ENCODE assay signal across 21 cellular contexts in the genomic region with DNA sequence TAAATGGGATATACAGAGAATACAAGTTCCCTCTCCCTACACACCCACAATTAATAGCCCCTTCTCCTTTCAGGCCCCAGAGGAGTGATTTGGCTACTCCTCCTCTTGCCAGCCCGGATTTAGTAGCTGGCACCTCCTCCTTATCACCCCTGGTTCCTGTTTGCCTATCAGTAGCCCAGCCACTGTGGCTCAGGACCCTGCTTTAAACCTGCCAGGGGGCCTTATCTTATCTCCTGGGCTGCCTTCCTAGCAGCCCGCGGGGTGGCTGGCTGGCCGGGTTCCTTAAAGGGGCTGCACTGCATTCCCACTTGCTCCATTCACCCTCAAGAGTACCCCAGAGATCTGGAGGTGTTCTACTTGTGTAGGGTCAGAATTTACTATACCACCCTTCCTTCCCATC.
DNase-seq lines count a peak whose midpoint lies in the region; TF ChIP-seq lines count a peak whose summit lies in the region.
"Had no signal": no experiment of that assay in that cellular context is flagged by ENCODE, and none has a peak within 500 bp of the region (broad histone marks: within the 10 kb centered on the region; RNA-seq: fewer than 3 reads in every experiment).

No MANE protein-coding gene starts in this region.

- 78% methylated on average over 4 of the region's 4 CpGs for whole genome bisulfite sequencing in esophagus muscularis mucosa

- H3K4me3 ChIP-seq in Caco-2 (ENCODE audit: low read depth, low read length): no peak overlapping the region
- no peak overlapping the region for H3K4me3 ChIP-seq in PC-9
- no peak overlapping the region for H3K4me3 ChIP-seq in esophagus muscularis mucosa
- no peak overlapping the region for H3K4me3 ChIP-seq in foreskin fibroblast (ENCODE audit: low read depth in 1 of 2, low read length in 2 of 2)
- H3K4me3 ChIP-seq: pancreas, upper lobe of left lung had no signal

- no peak overlapping the region for H2AFZ ChIP-seq in PC-9

- TF ChIP-seq POLR2A in esophagus muscularis mucosa (IDR thresholded peaks at IDR 0.05; ENCODE audit: low read depth): no peak

- DNase-seq in Caco-2: no peak
- DNase-seq in PC-9: no peak
- no peak for DNase-seq in esophagus muscularis mucosa (ENCODE audit: extremely low spot score)
- no peak for DNase-seq in activated CD4-positive, alpha-beta memory T cell treated with anti-CD3 and anti-CD28 coated beads for 36 hours
- no peak for DNase-seq in activated CD4-positive, alpha-beta T cell treated with anti-CD3 and anti-CD28 coated beads, Interleukin-2, amount 10 ng/mL, durations not matched to agents 7 days and 5 days
- DNase-seq in foreskin fibroblast: no peak
- no peak for DNase-seq in HuH-7.5 (ENCODE audit: low spot score)
- DNase-seq: activated CD4-positive, alpha-beta T cell treated with anti-CD3 and anti-CD28 coated beads, Interleukin-2, amount 50 U/mL, for 4 hours; activated gamma-delta T cell; caudate nucleus; CD8-positive, alpha-beta T cell; HCEC 1CT; mammary epithelial cell; naive thymus-derived CD4-positive, alpha-beta T cell; NCI-H1105 treated with DMSO at 0.1 percent for 48 hours; NCI-H2107; NCI-H510A; pancreas had no signal

- H3K4me1 ChIP-seq in Caco-2 (peaks cover 48% of the 10 kb centered on the region), PC-9 (replicated peaks; ENCODE audit: insufficient read depth) (peaks cover 72% of the 10 kb centered on the region), esophagus muscularis mucosa (peaks cover 37 to 54% (median 45%) of the 10 kb centered on the region in 4 donors)

- peaks cover 42% of the 10 kb centered on the region for H3F3A ChIP-seq in PC-9 (ENCODE audit: insufficient read depth, low read depth)

- H3K9me2 ChIP-seq in PC-9 (ENCODE audit: insufficient read depth): no peaks in the 10 kb centered on the region

- CTCF ChIA-PET in Caco-2 (lab: Charles Lee) (no interaction called here), PC-9 (lab: Charles Lee) (no interaction called here)
- CTCF ChIA-PET in activated CD4-positive, alpha-beta memory T cell treated with anti-CD3 and anti-CD28 coated beads for 36 hours (lab: Charles Lee): interaction anchor here (1.1 kb wide), 1 partner anchor 74 kb away, joined by 4 read pairs; no protein-coding TSS in a partner anchor
- CTCF ChIA-PET in activated CD4-positive, alpha-beta T cell treated with anti-CD3 and anti-CD28 coated beads, Interleukin-2, amount 10 ng/mL, durations not matched to agents 7 days and 5 days (lab: Charles Lee): no interaction called here

- no TSS peak for BruUV-seq in Caco-2 (replicated peaks; lab: Mats Ljungman, UMichigan)
- BruUV-seq in PC-9 (replicated peaks; lab: Mats Ljungman, UMichigan): no TSS peak

- peak overlapping the region; percentile 82 for H3K4me2 ChIP-seq in PC-9

- H3K4me1 Mint-ChIP-seq in Caco-2 (ENCODE audit: low read depth, unreplicated experiment): peaks cover 51% of the 10 kb centered on the region
- H3K4me1 Mint-ChIP-seq in nephron: peaks cover 82% of the 10 kb centered on the region
- H3K4me1 Mint-ChIP-seq in activated CD4-positive, alpha-beta memory T cell treated with anti-CD3 and anti-CD28 coated beads for 36 hours (ENCODE audit: low read depth): peaks cover 22% of the 10 kb centered on the region
- H3K4me1 Mint-ChIP-seq in activated CD4-positive, alpha-beta T cell treated with anti-CD3 and anti-CD28 coated beads, Interleukin-2, amount 10 ng/mL, durations not matched to agents 7 days and 5 days: peaks cover 22% of the 10 kb centered on the region

- H3K36me3 Mint-ChIP-seq in Caco-2 (ENCODE audit: insufficient read depth, unreplicated experiment) (peaks cover 5% of the 10 kb centered on the region), nephron (ENCODE audit: low read depth) (no peaks in the 10 kb centered on the region)
- no peaks in the 10 kb centered on the region for H3K36me3 Mint-ChIP-seq in activated CD4-positive, alpha-beta memory T cell treated with anti-CD3 and anti-CD28 coated beads for 36 hours
- H3K36me3 Mint-ChIP-seq in activated CD4-positive, alpha-beta T cell treated with anti-CD3 and anti-CD28 coated beads, Interleukin-2, amount 10 ng/mL, durations not matched to agents 7 days and 5 days (ENCODE audit: low read depth): no peaks in the 10 kb centered on the region
- H3K36me3 Mint-ChIP-seq: CD8-positive, alpha-beta T cell; naive thymus-derived CD4-positive, alpha-beta T cell had no signal

- H3K27me3 ChIP-seq in Caco-2 (replicated peaks; ENCODE audit: control insufficient read depth, insufficient read depth, low read length): no peaks in the 10 kb centered on the region
- no peaks in the 10 kb centered on the region for H3K27me3 ChIP-seq in PC-9 (ENCODE audit: insufficient read depth, low read depth)
- peaks cover 0 to 42% (median 0%) of the 10 kb centered on the region in 4 donors for H3K27me3 ChIP-seq in esophagus muscularis mucosa
- H3K27me3 ChIP-seq: pancreas, upper lobe of left lung had no signal

- H3K79me2 ChIP-seq in PC-9 (ENCODE audit: low read depth): peaks cover 88% of the 10 kb centered on the region

- peak overlapping the region; percentile 80 for H3K27ac ChIP-seq in PC-9
- peak overlapping the region; percentile 36 to 66 (median 54) for H3K27ac ChIP-seq in esophagus muscularis mucosa (replicated peaks in 1 of 4)

- TF ChIP-seq CTCF in Caco-2 (IDR thresholded peaks at IDR 0.05; ENCODE audit: insufficient read depth in 1 of 2, low read depth in 1 of 2, low read length in 1 of 2, severe bottlenecking in 1 of 2, unreplicated experiment in 1 of 2) (no peak), PC-9 (conservative IDR thresholded peaks at IDR 0.05) (no peak), esophagus muscularis mucosa (IDR thresholded peaks at IDR 0.05) (no peak), nephron (IDR thresholded peaks at IDR 0.05; ENCODE audit: unreplicated experiment in 3 of 3) (no peak), foreskin fibroblast (IDR thresholded peaks at IDR 0.05; ENCODE audit: low read depth, low read length) (no peak)

- peaks cover 9% of the 10 kb centered on the region; the same call in 1 of the 2 replicates for H4K20me1 ChIP-seq in PC-9 (ENCODE audit: insufficient read depth)

- H3K4me3 Mint-ChIP-seq in Caco-2 (ENCODE audit: unreplicated experiment) (peak overlapping the region; percentile 46), nephron (peak overlapping the region in 2 of 3 experiments; percentile 23 to 41)
- no peak overlapping the region for H3K4me3 Mint-ChIP-seq in activated CD4-positive, alpha-beta memory T cell treated with anti-CD3 and anti-CD28 coated beads for 36 hours
- no peak overlapping the region for H3K4me3 Mint-ChIP-seq in activated CD4-positive, alpha-beta T cell treated with anti-CD3 and anti-CD28 coated beads, Interleukin-2, amount 10 ng/mL, durations not matched to agents 7 days and 5 days
- H3K4me3 Mint-ChIP-seq: CD8-positive, alpha-beta T cell; naive thymus-derived CD4-positive, alpha-beta T cell; stimulated activated naive CD8-positive, alpha-beta T cell treated with anti-CD3 and anti-CD28 coated beads, Interleukin-15, Interleukin-2, amounts not matched to agents 100 ng/mL and 50 ng/mL, for 24 hours had no signal

- no peaks in the 10 kb centered on the region for H3K9me3 ChIP-seq in Caco-2
- no peaks in the 10 kb centered on the region for H3K9me3 ChIP-seq in PC-9 (ENCODE audit: insufficient read depth, low read depth)
- H3K9me3 ChIP-seq in esophagus muscularis mucosa: no peaks in the 10 kb centered on the region
- H3K9me3 ChIP-seq: pancreas, upper lobe of left lung had no signal

- no peaks in the 10 kb centered on the region for H3K36me3 ChIP-seq in Caco-2 (ENCODE audit: control insufficient read depth, insufficient read depth, low read length)
- H3K36me3 ChIP-seq in PC-9 (ENCODE audit: low read depth): peaks cover 4% of the 10 kb centered on the region; the same call in 1 of the 2 replicates
- no peaks in the 10 kb centered on the region for H3K36me3 ChIP-seq in esophagus muscularis mucosa
- H3K36me3 ChIP-seq: pancreas, upper lobe of left lung had no signal

- H3K27me3 Mint-ChIP-seq in Caco-2 (ENCODE audit: insufficient read depth, unreplicated experiment) (no peaks in the 10 kb centered on the region), nephron (ENCODE audit: low read depth) (no peaks in the 10 kb centered on the region)
- peaks cover 8% of the 10 kb centered on the region for H3K27me3 Mint-ChIP-seq in activated CD4-positive, alpha-beta memory T cell treated with anti-CD3 and anti-CD28 coated beads for 36 hours
- H3K27me3 Mint-ChIP-seq in activated CD4-positive, alpha-beta T cell treated with anti-CD3 and anti-CD28 coated beads, Interleukin-2, amount 10 ng/mL, durations not matched to agents 7 days and 5 days: peaks cover 21% of the 10 kb centered on the region

- intact Hi-C loops in Caco-2 (cut with micrococcal nuclease; ENCODE audit: unreplicated experiment): no loop called here
- intact Hi-C loops in PC-9 (cut with micrococcal nuclease; ENCODE audit: unreplicated experiment): loop anchor here (5.0 kb wide), 3 partner anchors 33 to 77 kb away; a partner anchor contains a TSS
- intact Hi-C loops in esophagus muscularis mucosa (cut with DNase I): no loop called here
- intact Hi-C loops in activated CD4-positive, alpha-beta memory T cell treated with anti-CD3 and anti-CD28 coated beads for 36 hours (cut with micrococcal nuclease): no loop called here

- H3K9me3 Mint-ChIP-seq in Caco-2 (ENCODE audit: unreplicated experiment) (no peaks in the 10 kb centered on the region), nephron (no peaks in the 10 kb centered on the region)
- H3K9me3 Mint-ChIP-seq in activated CD4-positive, alpha-beta memory T cell treated with anti-CD3 and anti-CD28 coated beads for 36 hours: no peaks in the 10 kb centered on the region
- no peaks in the 10 kb centered on the region for H3K9me3 Mint-ChIP-seq in activated CD4-positive, alpha-beta T cell treated with anti-CD3 and anti-CD28 coated beads, Interleukin-2, amount 10 ng/mL, durations not matched to agents 7 days and 5 days
- H3K9me3 Mint-ChIP-seq: CD8-positive, alpha-beta T cell; naive thymus-derived CD4-positive, alpha-beta T cell; stimulated activated naive CD8-positive, alpha-beta T cell treated with anti-CD3 and anti-CD28 coated beads, Interleukin-15, Interleukin-2, amounts not matched to agents 100 ng/mL and 50 ng/mL, for 24 hours had no signal

- POLR2A ChIA-PET in Caco-2 (lab: Charles Lee): no interaction called here
- POLR2A ChIA-PET in PC-9 (lab: Charles Lee; ENCODE audit: unreplicated experiment): no interaction called here
- POLR2A ChIA-PET in activated CD4-positive, alpha-beta memory T cell treated with anti-CD3 and anti-CD28 coated beads for 36 hours (lab: Charles Lee): no interaction called here
- POLR2A ChIA-PET in activated CD4-positive, alpha-beta T cell treated with anti-CD3 and anti-CD28 coated beads, Interleukin-2, amount 10 ng/mL, durations not matched to agents 7 days and 5 days (lab: Charles Lee): no interaction called here

- H3K27ac Mint-ChIP-seq in Caco-2 (ENCODE audit: unreplicated experiment) (no peak overlapping the region), nephron (peak overlapping the region; percentile 30 to 92 (median 92))
- H3K27ac Mint-ChIP-seq in activated CD4-positive, alpha-beta memory T cell treated with anti-CD3 and anti-CD28 coated beads for 36 hours: no peak overlapping the region
- H3K27ac Mint-ChIP-seq in activated CD4-positive, alpha-beta T cell treated with anti-CD3 and anti-CD28 coated beads, Interleukin-2, amount 10 ng/mL, durations not matched to agents 7 days and 5 days: no peak overlapping the region
- H3K27ac Mint-ChIP-seq: CD8-positive, alpha-beta T cell; stimulated activated naive CD8-positive, alpha-beta T cell treated with anti-CD3 and anti-CD28 coated beads, Interleukin-15, Interleukin-2, amounts not matched to agents 100 ng/mL and 50 ng/mL, for 24 hours had no signal

- TF ChIP-seq EP300 in esophagus muscularis mucosa (IDR thresholded peaks at IDR 0.05): no peak

Comparison
In these comparisons a context has a peak if more than half of its experiments do, and no peak if none do; other contexts are left out.
1. H3K27ac Mint-ChIP-seq: peak in nephron (3 of 3); none in Caco-2 (single experiment), activated CD4-positive, alpha-beta memory T cell treated with anti-CD3 and anti-CD28 coated beads for 36 hours (single experiment) and activated CD4-positive, alpha-beta T cell treated with anti-CD3 and anti-CD28 coated beads, Interleukin-2, amount 10 ng/mL, durations not matched to agents 7 days and 5 days (single experiment).
2. H3K4me3 Mint-ChIP-seq: peak in Caco-2 (single experiment) and nephron (2 of 3); none in activated CD4-positive, alpha-beta memory T cell treated with anti-CD3 and anti-CD28 coated beads for 36 hours (single experiment) and activated CD4-positive, alpha-beta T cell treated with anti-CD3 and anti-CD28 coated beads, Interleukin-2, amount 10 ng/mL, durations not matched to agents 7 days and 5 days (single experiment).